In the genomic region with DNA sequence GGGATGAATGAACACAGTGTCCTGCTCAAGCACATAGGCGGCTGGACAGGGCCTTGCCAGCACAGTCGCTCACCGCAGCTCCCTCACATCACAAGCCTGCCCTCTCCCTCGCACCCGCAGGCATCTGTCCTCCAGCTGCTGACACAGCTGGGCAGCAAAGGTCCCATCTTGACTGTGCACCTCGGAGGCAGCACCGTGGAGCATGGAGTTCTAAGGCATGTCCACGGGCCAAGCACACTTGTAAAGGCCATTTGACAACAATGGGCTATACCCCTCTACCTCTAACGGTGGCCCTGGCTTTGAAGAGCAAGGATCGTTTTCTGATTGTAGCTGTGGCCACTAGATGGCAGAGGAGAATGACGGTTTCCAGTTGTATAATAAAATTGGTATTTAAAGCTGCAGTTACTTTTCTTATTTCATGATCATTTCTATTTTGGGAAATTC, we compare ENCODE assay signal across 8 cellular contexts. TPM values are rescaled to one million over a fixed set of nuclear protein-coding genes. Genes with fewer than 3 reads are reported as not detected.
DNase-seq lines count a peak whose midpoint lies in the region; ATAC-seq and TF ChIP-seq lines count a peak whose summit lies in the region.

No MANE protein-coding gene starts in this region.

- H3K9me3 Mint-ChIP-seq in activated naive CD8-positive, alpha-beta T cell treated with anti-CD3 and anti-CD28 coated beads, Interleukin-2, amount 50 U/mL, for 24 hours = no peaks in the 10 kb centered on the region

- peak in 1 of 2 donors; percentile 26 for ATAC-seq in lower lobe of right lung
- no peak for ATAC-seq in HG03442 (IDR thresholded peaks at IDR 0.05; ENCODE audit: unreplicated experiment)
- ATAC-seq in HG03521 (IDR thresholded peaks at IDR 0.05; ENCODE audit: unreplicated experiment) = no peak
- no peak for ATAC-seq in activated naive CD8-positive, alpha-beta T cell treated with anti-CD3 and anti-CD28 coated beads, Interleukin-2, amount 50 U/mL, for 24 hours

- no peaks in the 10 kb centered on the region for H3K36me3 ChIP-seq in colonic mucosa
- no peaks in the 10 kb centered on the region for H3K36me3 ChIP-seq in lower lobe of right lung

- TF ChIP-seq CTCF in GM12872 (IDR thresholded peaks at IDR 0.05; ENCODE audit: insufficient read depth, low read depth, low read length) (peak; percentile 62), colonic mucosa (IDR thresholded peaks at IDR 0.05) (peak; percentile 58), lower lobe of right lung (IDR thresholded peaks at IDR 0.05) (peak; percentile 50)

- no peak overlapping the region for H3K27ac ChIP-seq in colonic mucosa
- no peak overlapping the region for H3K27ac ChIP-seq in lower lobe of right lung

- DNase-seq in AG20443 (ENCODE audit: low spot score) (peak; percentile 34), NCI-H774 (lab: John Stamatoyannopoulos, UW) (peak; percentile 15), colonic mucosa (no peak), lower lobe of right lung (no peak)
- no peak for DNase-seq in activated naive CD8-positive, alpha-beta T cell treated with anti-CD3 and anti-CD28 coated beads, Interleukin-2, amount 50 U/mL, for 24 hours

- peaks cover 15% of the 10 kb centered on the region for H3K4me1 Mint-ChIP-seq in activated naive CD8-positive, alpha-beta T cell treated with anti-CD3 and anti-CD28 coated beads, Interleukin-2, amount 50 U/mL, for 24 hours

- H3K4me3 ChIP-seq in colonic mucosa (no peak overlapping the region), lower lobe of right lung (no peak overlapping the region)

- no peak overlapping the region for H3K4me3 Mint-ChIP-seq in activated naive CD8-positive, alpha-beta T cell treated with anti-CD3 and anti-CD28 coated beads, Interleukin-2, amount 50 U/mL, for 24 hours

- no peaks in the 10 kb centered on the region for H3K27me3 Mint-ChIP-seq in activated naive CD8-positive, alpha-beta T cell treated with anti-CD3 and anti-CD28 coated beads, Interleukin-2, amount 50 U/mL, for 24 hours

- H3K27ac Mint-ChIP-seq in activated naive CD8-positive, alpha-beta T cell treated with anti-CD3 and anti-CD28 coated beads, Interleukin-2, amount 50 U/mL, for 24 hours = no peak overlapping the region

- H3K4me1 ChIP-seq in colonic mucosa (no peaks in the 10 kb centered on the region), lower lobe of right lung (peaks cover 6% of the 10 kb centered on the region)

- H3K27me3 ChIP-seq in colonic mucosa (no peaks in the 10 kb centered on the region), lower lobe of right lung (ENCODE audit: low read depth) (no peaks in the 10 kb centered on the region)

- H3K9me3 ChIP-seq in colonic mucosa (no peaks in the 10 kb centered on the region), lower lobe of right lung (no peaks in the 10 kb centered on the region)

- no peak overlapping the region for H3K9ac ChIP-seq in colonic mucosa (ENCODE audit: low read depth in 2 of 2, low read length in 2 of 2)

- intact Hi-C loops in colonic mucosa (cut with DNase I) = loop anchor here (10.0 kb wide), 3 partner anchors 304 to 594 kb away; partner anchors contain the start of gene UTP14A
- intact Hi-C loops in lower lobe of right lung (cut with DNase I) = no loop called here

- no peaks in the 10 kb centered on the region for H3K36me3 Mint-ChIP-seq in activated naive CD8-positive, alpha-beta T cell treated with anti-CD3 and anti-CD28 coated beads, Interleukin-2, amount 50 U/mL, for 24 hours (ENCODE audit: low read depth)

RNA-seq across cellular contexts. Expression of gene APLN, which starts 53.8 kb away (rescaled TPM):
- 1 to 10 TPM in 1 of 2 donors, under 1 TPM in 1; 0.15 to 2.7 TPM for total RNA-seq in colonic mucosa
- 4.2 TPM for total RNA-seq in lower lobe of right lung

Comparison
In these comparisons a context has a peak if more than half of its experiments do, and no peak if none do; other contexts are left out.
1. DNase-seq: peak in AG20443 (single experiment) and NCI-H774 (single experiment); none in colonic mucosa (single experiment), lower lobe of right lung (single experiment) and activated naive CD8-positive, alpha-beta T cell treated with anti-CD3 and anti-CD28 coated beads, Interleukin-2, amount 50 U/mL, for 24 hours (single experiment).
2. Peak in every context shown above with its lines, with median percentiles within 50 percentile points of each other: CTCF ChIP-seq.